ENCODE assay signal across 1 cellular context in the genomic region with DNA sequence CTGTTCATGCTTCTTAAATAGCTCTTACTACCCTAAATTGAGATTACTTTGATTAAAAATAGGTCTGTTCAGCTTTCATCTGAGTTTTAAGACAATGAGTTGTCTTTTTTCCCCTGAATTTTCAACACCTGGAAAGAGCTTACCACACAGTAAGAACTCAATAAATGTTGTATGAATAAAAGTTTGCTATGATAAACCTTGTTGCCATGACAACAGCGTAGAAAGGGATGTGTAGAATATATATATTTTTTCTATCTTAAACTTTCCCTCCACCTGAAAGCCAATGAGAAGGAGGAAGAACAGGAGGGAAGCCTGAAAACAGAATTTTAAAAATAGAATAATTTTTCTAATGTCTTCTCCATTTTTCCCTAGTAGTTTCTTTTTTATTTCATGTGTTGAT.
TF ChIP-seq lines count a peak whose summit lies in the region.

No MANE protein-coding gene starts in this region.

TF ChIP-seq in A549, 52 proteins besides CTCF, POLR2A, EP300 and RAD21 (continued from another document):
- TF ChIP-seq PHF8 (IDR thresholded peaks at IDR 0.05; ENCODE audit: borderline replicate concordance, low read depth) (no peak), POLR2AphosphoS2 (conservative IDR thresholded peaks at IDR 0.05; ENCODE audit: low read length) (no peak), HEYL (CRISPR knock-in tag; IDR thresholded peaks at IDR 0.05) (no peak), FOSB (CRISPR knock-in tag; IDR thresholded peaks at IDR 0.05) (no peak), NFE2L2 (conservative IDR thresholded peaks at IDR 0.05; ENCODE audit: low read length) (no peak), TP53 (CRISPR knock-in tag; IDR thresholded peaks at IDR 0.05) (no peak), CBX2 (IDR thresholded peaks at IDR 0.05; ENCODE audit: borderline replicate concordance, low read depth) (no peak), KDM5A (IDR thresholded peaks at IDR 0.05) (no peak)
- TF ChIP-seq, protein P1, sequence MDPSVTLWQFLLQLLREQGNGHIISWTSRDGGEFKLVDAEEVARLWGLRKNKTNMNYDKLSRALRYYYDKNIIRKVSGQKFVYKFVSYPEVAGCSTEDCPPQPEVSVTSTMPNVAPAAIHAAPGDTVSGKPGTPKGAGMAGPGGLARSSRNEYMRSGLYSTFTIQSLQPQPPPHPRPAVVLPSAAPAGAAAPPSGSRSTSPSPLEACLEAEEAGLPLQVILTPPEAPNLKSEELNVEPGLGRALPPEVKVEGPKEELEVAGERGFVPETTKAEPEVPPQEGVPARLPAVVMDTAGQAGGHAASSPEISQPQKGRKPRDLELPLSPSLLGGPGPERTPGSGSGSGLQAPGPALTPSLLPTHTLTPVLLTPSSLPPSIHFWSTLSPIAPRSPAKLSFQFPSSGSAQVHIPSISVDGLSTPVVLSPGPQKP (IDR thresholded peaks at IDR 0.05; ENCODE audit: low read depth, low read length), result no peak
- TF ChIP-seq, protein P2, sequence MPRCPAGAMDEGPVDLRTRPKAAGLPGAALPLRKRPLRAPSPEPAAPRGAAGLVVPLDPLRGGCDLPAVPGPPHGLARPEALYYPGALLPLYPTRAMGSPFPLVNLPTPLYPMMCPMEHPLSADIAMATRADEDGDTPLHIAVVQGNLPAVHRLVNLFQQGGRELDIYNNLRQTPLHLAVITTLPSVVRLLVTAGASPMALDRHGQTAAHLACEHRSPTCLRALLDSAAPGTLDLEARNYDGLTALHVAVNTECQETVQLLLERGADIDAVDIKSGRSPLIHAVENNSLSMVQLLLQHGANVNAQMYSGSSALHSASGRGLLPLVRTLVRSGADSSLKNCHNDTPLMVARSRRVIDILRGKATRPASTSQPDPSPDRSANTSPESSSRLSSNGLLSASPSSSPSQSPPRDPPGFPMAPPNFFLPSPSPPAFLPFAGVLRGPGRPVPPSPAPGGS (IDR thresholded peaks at IDR 0.05), result no peak
- TF ChIP-seq, protein P3, sequence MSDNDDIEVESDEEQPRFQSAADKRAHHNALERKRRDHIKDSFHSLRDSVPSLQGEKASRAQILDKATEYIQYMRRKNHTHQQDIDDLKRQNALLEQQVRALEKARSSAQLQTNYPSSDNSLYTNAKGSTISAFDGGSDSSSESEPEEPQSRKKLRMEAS (IDR thresholded peaks at IDR 0.05), result no peak
